In the genomic region with DNA sequence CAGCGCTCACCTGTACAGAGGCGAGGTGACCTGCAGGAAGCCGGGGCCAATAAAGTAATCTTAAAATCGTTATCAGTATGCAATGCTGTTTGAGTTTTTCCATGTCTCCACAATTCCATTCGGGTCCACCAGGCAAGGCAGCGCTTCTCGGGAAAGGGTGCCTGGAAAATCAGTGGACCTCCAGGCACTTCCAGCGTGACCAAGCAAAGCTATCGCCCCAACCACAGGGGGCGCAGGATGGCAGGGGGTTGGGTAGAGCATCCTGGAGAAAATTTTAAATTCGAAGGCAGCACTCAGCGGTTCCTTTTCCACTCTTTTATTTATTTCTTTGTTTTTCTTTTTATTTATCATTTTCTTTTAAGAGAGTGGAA, we compare ENCODE assay signal across 22 cellular contexts. TPM values are rescaled to one million over a fixed set of nuclear protein-coding genes. Genes with fewer than 3 reads are reported as not detected.
"Had no signal": no experiment of that assay in that cellular context is flagged by ENCODE, and none has a peak within 500 bp of the region (broad histone marks: within the 10 kb centered on the region; RNA-seq: fewer than 3 reads in every experiment).

No MANE protein-coding gene starts in this region.

- DNase-seq: activated CD4-positive, alpha-beta T cell treated with anti-CD3 and anti-CD28 coated beads for 48 hours; activated CD8-positive, alpha-beta memory T cell treated with anti-CD3 and anti-CD28 coated beads, Interleukin-2, amount 50 U/mL, for 4 hours; activated CD8-positive, alpha-beta T cell treated with anti-CD3 and anti-CD28 coated beads, Interleukin-2, amount 10 ng/mL, durations not matched to agents 7 days and 5 days; activated gamma-delta T cell; activated T-cell treated with anti-CD3 and anti-CD28 coated beads, Interleukin-2, amount 50 U/mL, for 72 hours; caudate nucleus; colonic mucosa; hippocampal formation; left colon; stimulated activated CD4-positive, alpha-beta T cell treated with anti-CD3 and anti-CD28 coated beads, Interleukin-2, amount 100 ng/mL, for 48 hours; WERI-Rb-1 had no signal

- H3K4me1 ChIP-seq: colonic mucosa, vagina had no signal

- H3K4me3 Mint-ChIP-seq: activated CD8-positive, alpha-beta T cell treated with anti-CD3 and anti-CD28 coated beads, Interleukin-2, amount 10 ng/mL, durations not matched to agents 7 days and 5 days; activated T-cell treated with anti-CD3 and anti-CD28 coated beads, Interleukin-2, amount 50 U/mL, for 72 hours; stimulated activated memory B cell treated with anti-CD40 and anti-IgM and Interleukin-4, amounts not matched to agents 10 μg/mL and 1 μg/mL and 100 μg/mL, for 72 hours; T-helper 1 cell treated with Interleukin-12 subunit alpha and Interleukin-12 subunit beta and Interleukin-4 antibody, amounts not matched to agents 30 μg/mL and 1 μg/mL, for 36 hours had no signal

- H3K9me3 ChIP-seq: colonic mucosa, esophagus muscularis mucosa, neutrophil, tibial nerve, vagina had no signal

- H3K4me1 Mint-ChIP-seq: stimulated activated memory B cell treated with anti-CD40 and anti-IgM and Interleukin-4, amounts not matched to agents 10 μg/mL and 1 μg/mL and 100 μg/mL, for 72 hours had no signal

- ATAC-seq: activated CD8-positive, alpha-beta T cell treated with anti-CD3 and anti-CD28 coated beads, Interleukin-2, amount 10 ng/mL, durations not matched to agents 7 days and 5 days; activated naive CD4-positive, alpha-beta T cell treated with anti-CD3 and anti-CD28 coated beads, Interleukin-2, amount 50 U/mL, for 72 hours; activated T-cell treated with anti-CD3 and anti-CD28 coated beads, Interleukin-2, amount 50 U/mL, for 72 hours; left colon; stimulated activated memory B cell treated with anti-CD40 and anti-IgM and Interleukin-4, amounts not matched to agents 10 μg/mL and 1 μg/mL and 100 μg/mL, for 72 hours had no signal

- H3K36me3 Mint-ChIP-seq: stimulated activated memory B cell treated with anti-CD40 and anti-IgM and Interleukin-4, amounts not matched to agents 10 μg/mL and 1 μg/mL and 100 μg/mL, for 72 hours had no signal

- H3K4me3 ChIP-seq: colonic mucosa, esophagus muscularis mucosa, tibial nerve, vagina had no signal

- H3K9me3 Mint-ChIP-seq: activated naive CD4-positive, alpha-beta T cell treated with anti-CD3 and anti-CD28 coated beads, Interleukin-2, amount 50 U/mL, for 72 hours; activated T-cell treated with anti-CD3 and anti-CD28 coated beads, Interleukin-2, amount 50 U/mL, for 72 hours; stimulated activated memory B cell treated with anti-CD40 and anti-IgM and Interleukin-4, amounts not matched to agents 10 μg/mL and 1 μg/mL and 100 μg/mL, for 72 hours; T-helper 1 cell treated with Interleukin-12 subunit alpha and Interleukin-12 subunit beta and Interleukin-4 antibody, amounts not matched to agents 30 μg/mL and 1 μg/mL, for 36 hours had no signal

- H3K27ac ChIP-seq: colonic mucosa, esophagus muscularis mucosa, neutrophil, tibial nerve, vagina, WERI-Rb-1 had no signal

- H3K27ac Mint-ChIP-seq: activated CD8-positive, alpha-beta T cell treated with anti-CD3 and anti-CD28 coated beads, Interleukin-2, amount 10 ng/mL, durations not matched to agents 7 days and 5 days; activated naive CD4-positive, alpha-beta T cell treated with anti-CD3 and anti-CD28 coated beads, Interleukin-2, amount 50 U/mL, for 72 hours; activated T-cell treated with anti-CD3 and anti-CD28 coated beads, Interleukin-2, amount 50 U/mL, for 72 hours; stimulated activated memory B cell treated with anti-CD40 and anti-IgM and Interleukin-4, amounts not matched to agents 10 μg/mL and 1 μg/mL and 100 μg/mL, for 72 hours; T-helper 1 cell treated with Interleukin-12 subunit alpha and Interleukin-12 subunit beta and Interleukin-4 antibody, amounts not matched to agents 30 μg/mL and 1 μg/mL, for 36 hours had no signal

- H3K36me3 ChIP-seq: colonic mucosa, esophagus muscularis mucosa, neutrophil, tibial nerve, vagina, WERI-Rb-1 had no signal

RNA-seq across cellular contexts. Expression of a gene that starts 5.4 kb away (rescaled TPM):
- total RNA-seq: activated CD8-positive, alpha-beta T cell treated with anti-CD3 and anti-CD28 coated beads, Interleukin-2, amount 10 ng/mL, durations not matched to agents 7 days and 5 days; activated naive CD4-positive, alpha-beta T cell treated with anti-CD3 and anti-CD28 coated beads, Interleukin-2, amount 50 U/mL, for 72 hours; activated T-cell treated with anti-CD3 and anti-CD28 coated beads, Interleukin-2, amount 50 U/mL, for 72 hours; colonic mucosa; esophagus muscularis mucosa; glomerular endothelial cell; left colon; lung microvascular endothelial cell; skeletal muscle tissue; subcutaneous adipose tissue; tibial nerve; vagina had no signal
